8 cellular contexts compared by ENCODE assay signal in the genomic region with DNA sequence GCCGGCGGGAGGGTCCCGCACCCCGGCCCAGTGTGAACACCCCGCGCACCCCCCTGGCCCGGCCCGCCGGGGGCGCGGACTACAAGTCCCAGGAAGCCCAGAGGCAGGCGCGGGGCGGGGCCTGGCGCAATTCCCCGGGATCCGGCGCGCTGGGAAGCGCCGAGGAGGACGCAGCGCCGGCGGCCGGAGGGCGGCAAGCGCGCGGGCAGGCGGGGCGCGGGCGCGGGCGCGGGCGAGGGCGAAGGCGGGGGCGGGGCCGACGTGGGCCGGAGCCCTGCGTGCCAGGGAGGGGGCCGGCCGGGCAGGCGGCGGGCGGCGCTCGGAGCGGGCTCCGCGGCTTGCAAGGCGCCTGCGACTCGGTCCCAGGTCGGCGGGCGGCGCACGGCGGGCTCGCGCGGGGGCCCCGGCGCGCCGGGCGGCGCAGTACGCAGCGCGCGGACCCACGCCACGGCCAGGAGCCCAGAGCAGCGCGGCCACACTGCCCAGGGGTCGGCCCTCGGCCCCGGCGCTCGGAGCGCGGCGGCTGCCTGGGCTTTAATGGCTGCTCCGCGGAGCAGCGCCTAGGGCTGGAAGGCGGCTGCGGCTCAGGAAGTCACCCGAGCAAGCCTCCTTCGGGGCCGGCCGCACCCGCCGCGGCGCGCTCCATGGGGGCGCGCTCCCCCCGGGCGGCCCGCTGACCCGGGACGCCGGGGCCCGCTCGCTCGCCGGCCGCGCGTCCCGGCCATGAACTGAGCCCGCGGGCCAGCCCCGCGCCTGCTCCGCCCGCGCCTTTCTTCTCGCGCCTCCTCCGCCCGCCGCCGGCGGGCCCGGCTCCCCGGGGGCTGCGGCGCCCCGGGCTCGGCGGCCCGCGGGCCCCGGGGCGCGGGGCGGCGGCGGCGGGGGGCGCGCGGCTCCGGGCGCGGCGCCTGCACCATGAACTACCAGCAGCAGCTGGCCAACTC. TPM values are rescaled to one million over a fixed set of nuclear protein-coding genes. Genes with fewer than 3 reads are reported as not detected.
DNase-seq lines count a peak whose midpoint lies in the region; ATAC-seq and TF ChIP-seq lines count a peak whose summit lies in the region.

Gene AGAP1 (plus strand): TSS at position 269 of the 941 bp plus-strand sequence.

- ATAC-seq in activated CD8-positive, alpha-beta memory T cell treated with anti-CD3 and anti-CD28 coated beads, Interleukin-2, amount 10 ng/mL, durations not matched to agents 7 days and 5 days: peak; percentile 57
- ATAC-seq in gastrocnemius medialis: peak; percentile 85 to 91
- ATAC-seq in HG03045 (IDR thresholded peaks at IDR 0.05; ENCODE audit: unreplicated experiment): no peak

- H3K4me1 ChIP-seq in HUES6 (ENCODE audit: control insufficient read depth, insufficient read depth, low read length) (peaks cover 34% of the 10 kb centered on the region), gastrocnemius medialis (peaks cover 11 to 30% of the 10 kb centered on the region in 2 donors)

- 0 out of 2 replicates have a peak within 1 kb of the TSS, but pooled peaks have one; percentile 36 for H3K27ac ChIP-seq in HUES6 (ENCODE audit: low read depth, low read length)
- peak within 1 kb of the TSS; percentile 81 for H3K27ac ChIP-seq in RWPE1
- H3K27ac ChIP-seq in gastrocnemius medialis: peak within 1 kb of the TSS; percentile 73 to 86 (median 78)

- no peak within 1 kb of the TSS for H3K27ac Mint-ChIP-seq in activated CD8-positive, alpha-beta memory T cell treated with anti-CD3 and anti-CD28 coated beads, Interleukin-2, amount 10 ng/mL, durations not matched to agents 7 days and 5 days

- peaks cover 59% of the 10 kb centered on the region for H3K27me3 Mint-ChIP-seq in activated CD8-positive, alpha-beta memory T cell treated with anti-CD3 and anti-CD28 coated beads, Interleukin-2, amount 10 ng/mL, durations not matched to agents 7 days and 5 days

- H3K4me1 Mint-ChIP-seq in activated CD8-positive, alpha-beta memory T cell treated with anti-CD3 and anti-CD28 coated beads, Interleukin-2, amount 10 ng/mL, durations not matched to agents 7 days and 5 days: peaks cover 12% of the 10 kb centered on the region

- H3K4me3 Mint-ChIP-seq in activated CD8-positive, alpha-beta memory T cell treated with anti-CD3 and anti-CD28 coated beads, Interleukin-2, amount 10 ng/mL, durations not matched to agents 7 days and 5 days: peak within 1 kb of the TSS; percentile 57

- CTCF ChIA-PET in activated CD8-positive, alpha-beta memory T cell treated with anti-CD3 and anti-CD28 coated beads, Interleukin-2, amount 10 ng/mL, durations not matched to agents 7 days and 5 days (lab: Charles Lee): no interaction called here
- CTCF ChIA-PET in RWPE1 (lab: Yijun Ruan, JAX): interaction anchor here (0.6 kb wide), 1 partner anchor 210 kb away, joined by 3 read pairs; no protein-coding TSS in a partner anchor

- peak within 1 kb of the TSS; percentile 75 for H3K9ac ChIP-seq in HUES6 (ENCODE audit: low read length)

- H3K27me3 ChIP-seq in HUES6 (ENCODE audit: control insufficient read depth, insufficient read depth, low read length) (peaks cover 10% of the 10 kb centered on the region; the same call in 1 of the 2 replicates), gastrocnemius medialis (no peaks in the 10 kb centered on the region)

- H3K36me3 ChIP-seq in HUES6 (ENCODE audit: control insufficient read depth, insufficient read depth, low read length) (no peaks in the 10 kb centered on the region), gastrocnemius medialis (no peaks in the 10 kb centered on the region)

- no peaks in the 10 kb centered on the region for H3K9me3 Mint-ChIP-seq in activated CD8-positive, alpha-beta memory T cell treated with anti-CD3 and anti-CD28 coated beads, Interleukin-2, amount 10 ng/mL, durations not matched to agents 7 days and 5 days (ENCODE audit: low read depth)

- POLR2A ChIA-PET in RWPE1 (lab: Yijun Ruan, JAX; ENCODE audit: low non-redundant PET): no interaction called here

- intact Hi-C loops in gastrocnemius medialis (cut with DNase I; ENCODE audit: low total_unique reads): loop anchor here (5.0 kb wide), 3 partner anchors 83 to 173 kb away; no protein-coding TSS in a partner anchor

- TF ChIP-seq POLR2A in gastrocnemius medialis (IDR thresholded peaks at IDR 0.05): peak; percentile 36 to 37

- peaks cover 2% of the 10 kb centered on the region for H3K36me3 Mint-ChIP-seq in activated CD8-positive, alpha-beta memory T cell treated with anti-CD3 and anti-CD28 coated beads, Interleukin-2, amount 10 ng/mL, durations not matched to agents 7 days and 5 days

- H3K9me3 ChIP-seq in HUES6 (ENCODE audit: control insufficient read depth, insufficient read depth, low read depth, low read length) (peaks cover 3% of the 10 kb centered on the region; the same call in 1 of the 2 replicates), gastrocnemius medialis (no peaks in the 10 kb centered on the region)

- no peak for DNase-seq in activated CD8-positive, alpha-beta memory T cell treated with anti-CD3 and anti-CD28 coated beads, Interleukin-2, amount 10 ng/mL, durations not matched to agents 7 days and 5 days
- DNase-seq in activated CD8-positive, alpha-beta memory T cell treated with anti-CD3 and anti-CD28 coated beads for 24 hours: no peak
- peak; percentile 85 for DNase-seq in RWPE1 (ENCODE audit: low spot score)
- DNase-seq in cerebellar cortex (ENCODE audit: low spot score): peak; percentile 85
- peak; percentile 88 for DNase-seq in iPS-NIHi7 (ENCODE audit: extremely low spot score)
- DNase-seq in gastrocnemius medialis: peak; percentile 76 to 86

- TF ChIP-seq CTCF in RWPE1 (conservative IDR thresholded peaks at IDR 0.05; ENCODE audit: low read depth): no peak
- TF ChIP-seq CTCF in gastrocnemius medialis (IDR thresholded peaks at IDR 0.05 in 4 of 5, conservative IDR thresholded peaks at IDR 0.05 in 1 of 5): no peak

- in situ Hi-C loops in gastrocnemius medialis (cut with MboI; ENCODE audit: low sequenced_read_pairs in 4 of 4): no loop called here

- H3K4me3 ChIP-seq in HUES6 (ENCODE audit: low read depth, low read length): peak within 1 kb of the TSS; percentile 94
- peak within 1 kb of the TSS; percentile 64 to 76 (median 70) for H3K4me3 ChIP-seq in gastrocnemius medialis

RNA-seq across cellular contexts. Expression of gene AGAP1, which starts in this region (rescaled TPM):
- 1 to 10 TPM in 1 of 2 experiments, under 1 TPM in 1; 0.75 to 1.8 TPM for total RNA-seq in activated CD8-positive, alpha-beta memory T cell treated with anti-CD3 and anti-CD28 coated beads, Interleukin-2, amount 10 ng/mL, durations not matched to agents 7 days and 5 days
- 10 to 100 TPM in 3 of 4 donors, 1 to 10 TPM in 1; 8.5 to 26.8 (median 14.4) TPM for total RNA-seq in gastrocnemius medialis

Comparison
In these comparisons a context has a peak if more than half of its experiments do, and no peak if none do; other contexts are left out.
1. DNase-seq: peak in RWPE1 (single experiment), cerebellar cortex (single experiment), iPS-NIHi7 (single experiment) and gastrocnemius medialis (2 of 2); none in activated CD8-positive, alpha-beta memory T cell treated with anti-CD3 and anti-CD28 coated beads, Interleukin-2, amount 10 ng/mL, durations not matched to agents 7 days and 5 days (single experiment) and activated CD8-positive, alpha-beta memory T cell treated with anti-CD3 and anti-CD28 coated beads for 24 hours (single experiment).
2. Peak in every context shown above with its lines, with median percentiles within 50 percentile points of each other: H3K27ac ChIP-seq.